In the genomic region with DNA sequence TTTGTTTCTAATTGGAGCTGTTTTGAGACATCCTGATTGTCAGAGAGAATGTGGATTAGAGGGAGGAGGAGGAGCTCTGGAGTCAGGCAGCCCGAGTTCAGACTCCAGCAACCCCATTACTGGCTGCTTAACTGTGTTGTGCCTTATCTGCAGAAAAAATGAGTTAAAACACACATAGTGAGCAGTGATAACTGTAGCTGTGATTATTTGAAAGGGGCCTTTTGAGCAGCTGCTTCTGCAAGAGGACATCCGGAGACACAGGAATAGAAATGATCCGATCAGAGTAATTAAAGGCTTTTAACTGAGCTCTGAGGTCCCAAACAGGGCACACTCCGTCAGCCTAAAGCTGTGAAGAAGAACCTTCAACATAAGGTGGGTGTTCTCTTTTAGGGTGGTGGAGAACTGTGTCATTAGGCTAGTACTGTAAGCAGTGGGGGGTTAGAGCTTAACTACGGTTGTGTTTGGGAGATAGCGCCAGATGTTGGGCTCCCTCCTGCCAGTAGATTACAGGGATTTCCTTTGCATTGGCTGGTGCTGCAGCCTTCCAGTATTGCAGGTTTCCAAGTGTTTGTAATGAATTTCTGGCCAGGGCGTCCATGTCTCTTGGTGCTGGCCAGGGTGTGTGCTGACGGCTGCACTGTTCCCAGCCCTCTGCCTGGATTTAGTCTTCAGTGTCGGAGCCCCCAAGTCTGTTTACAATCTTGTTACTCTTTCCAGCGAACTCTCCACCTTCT, we compare ENCODE assay signal across 9 cellular contexts. TPM values are rescaled to one million over a fixed set of nuclear protein-coding genes. Genes with fewer than 3 reads are reported as not detected.
DNase-seq lines count a peak whose midpoint lies in the region; ATAC-seq and TF ChIP-seq lines count a peak whose summit lies in the region.
"Had no signal": no experiment of that assay in that cellular context is flagged by ENCODE, and none has a peak within 500 bp of the region (broad histone marks: within the 10 kb centered on the region; RNA-seq: fewer than 3 reads in every experiment).

No MANE protein-coding gene starts in this region.

- H3K27ac ChIP-seq in rectal smooth muscle tissue (ENCODE audit: low read depth, low read length): peak overlapping the region; percentile 33

- peaks cover 20% of the 10 kb centered on the region for H3K4me1 ChIP-seq in rectal smooth muscle tissue (ENCODE audit: control insufficient read depth, insufficient read depth, low read length)

- no peaks in the 10 kb centered on the region for H3K36me3 ChIP-seq in rectal smooth muscle tissue (ENCODE audit: control insufficient read depth, insufficient read depth, low read length)

- DNase-seq in DMS 273 (lab: John Stamatoyannopoulos, UW; ENCODE audit: unreplicated experiment) (peak; percentile 67), left ventricle myocardium superior (peak; percentile 58), NK-92 (lab: John Stamatoyannopoulos, UW; ENCODE audit: unreplicated experiment) (no peak), GM20000 (ENCODE audit: low spot score) (no peak)
- no peak for DNase-seq in NK-92 treated with Interleukin-12 subunit alpha and Interleukin-12 subunit beta, amount 100 ng/mL, for 24 hours (lab: John Stamatoyannopoulos, UW)
- DNase-seq: activated CD4-positive, alpha-beta memory T cell treated with anti-CD3 and anti-CD28 coated beads for 36 hours had no signal

- no peak overlapping the region for H3K9ac ChIP-seq in rectal smooth muscle tissue (ENCODE audit: low read length)

- no peaks in the 10 kb centered on the region for H3K27me3 ChIP-seq in rectal smooth muscle tissue (ENCODE audit: control insufficient read depth, insufficient read depth, low read length)

- H3K4me3 ChIP-seq in WI38 (ENCODE audit: low read depth, low read length) (peak overlapping the region; percentile 29), rectal smooth muscle tissue (ENCODE audit: low read length) (peak overlapping the region; percentile 28)

- ATAC-seq in left ventricle myocardium superior (peak; percentile 83), GM21390 (IDR thresholded peaks at IDR 0.05; ENCODE audit: unreplicated experiment) (no peak)

- intact Hi-C loops in left ventricle myocardium superior (cut with micrococcal nuclease): no loop called here

- TF ChIP-seq CTCF in WI38 (IDR thresholded peaks at IDR 0.05; ENCODE audit: low read depth, low read length) (no peak), GM20000 (IDR thresholded peaks at IDR 0.05; ENCODE audit: extremely low read depth, missing control alignments) (no peak)

RNA-seq across cellular contexts. Expression of a gene that starts 24.3 kb away (rescaled TPM):
- total RNA-seq in left ventricle myocardium superior: 228 TPM

Comparison
In these comparisons a context has a peak if more than half of its experiments do, and no peak if none do; other contexts are left out.
1. DNase-seq: peak in DMS 273 (single experiment) and left ventricle myocardium superior (single experiment); none in NK-92 (single experiment), NK-92 treated with Interleukin-12 subunit alpha and Interleukin-12 subunit beta, amount 100 ng/mL, for 24 hours (single experiment) and GM20000 (single experiment).